ENCODE assay signal across 16 cellular contexts in genomic region chr16:67931712-67932461, GRCh38. TPM values are rescaled to one million over a fixed set of nuclear protein-coding genes. Genes with fewer than 3 reads are reported as not detected.
A peak's percentile ranks its signal among the peaks of the same experiment; 100 is the strongest.
DNase-seq lines count a peak whose midpoint lies in the region; ATAC-seq, FAIRE-seq and TF ChIP-seq lines count a peak whose summit lies in the region.
"Had no signal": no experiment of that assay in that cellular context is flagged by ENCODE, and none has a peak within 500 bp of the region (broad histone marks: within the 10 kb centered on the region; RNA-seq: fewer than 3 reads in every experiment).

Gene CTRL, minus strand, starts transcription at chr16:67931862. Its CDS starts 10 bp downstream, at chr16:67931852.

- no peak within 1 kb of the TSS for H3K4me2 ChIP-seq in astrocyte (ENCODE audit: low read length)

- H3K9me3 ChIP-seq in astrocyte (ENCODE audit: insufficient read depth, low read depth, low read length) = no peaks in the 10 kb centered on the region
- no peaks in the 10 kb centered on the region for H3K9me3 ChIP-seq in upper lobe of left lung
- H3K9me3 ChIP-seq: esophagus muscularis mucosa had no signal

- H3K27me3 ChIP-seq in astrocyte (ENCODE audit: insufficient read depth, low read length) = no peaks in the 10 kb centered on the region
- H3K27me3 ChIP-seq in kidney epithelial cell (ENCODE audit: control insufficient read depth, insufficient read depth, low read length) = no peaks in the 10 kb centered on the region
- H3K27me3 ChIP-seq in upper lobe of left lung = no peaks in the 10 kb centered on the region
- H3K27me3 ChIP-seq: esophagus muscularis mucosa had no signal

- WGBS in upper lobe of left lung, 2 donors = 90 to 96% methylated on average over 6 to 15 of the region's 15 CpGs

- H3K4me3 ChIP-seq in AG10803 (ENCODE audit: low read length) (no peak within 1 kb of the TSS), astrocyte (ENCODE audit: insufficient read depth, low read depth, low read length) (no peak within 1 kb of the TSS), kidney epithelial cell (ENCODE audit: low read depth, low read length) (no peak within 1 kb of the TSS), upper lobe of left lung (no peak within 1 kb of the TSS)
- H3K4me3 ChIP-seq: esophagus muscularis mucosa had no signal

- no peak for TF ChIP-seq EP300 in upper lobe of left lung (IDR thresholded peaks at IDR 0.05)

- in situ Hi-C loops in ACHN (cut with HindIII; ENCODE audit: low pct_ligation_motif_present, low pct_unique_long_range_greater_than_20kb, low sequenced_read_pairs) = no loop called here

- DNase-seq in AG10803 (ENCODE audit: low read depth) = no peak
- peak; percentile 63 for DNase-seq in ELF-1 (ENCODE audit: low read depth, low spot score)
- no peak for DNase-seq in astrocyte (ENCODE audit: low read depth)
- DNase-seq in kidney epithelial cell (ENCODE audit: low read depth) = no peak
- no peak for DNase-seq in ACHN
- no peak for DNase-seq in upper lobe of left lung
- no peak for DNase-seq in GM19239 (ENCODE audit: insufficient read length, low spot score)
- DNase-seq in KG1 (lab: John Stamatoyannopoulos, UW) = no peak
- DNase-seq: COR-L47; NCI-H187 treated with DMSO at 0.1 percent for 48 hours; NCI-H748 treated with DMSO at 0.1 percent for 48 hours; stimulated activated CD4-positive, alpha-beta T cell treated with anti-CD3 and anti-CD28 coated beads, Interleukin-4, amount 100 ng/mL, for 24 hours had no signal

- no peaks in the 10 kb centered on the region for H3K9me3 Mint-ChIP-seq in astrocyte (ENCODE audit: unreplicated experiment)
- H3K9me3 Mint-ChIP-seq: memory B cell had no signal

- peak within 1 kb of the TSS; percentile 8 for H3K4me3 Mint-ChIP-seq in astrocyte (ENCODE audit: unreplicated experiment)
- H3K4me3 Mint-ChIP-seq: memory B cell had no signal

- ATAC-seq in upper lobe of left lung (ENCODE audit: low FRiP score in 2 of 2) = no peak
- ATAC-seq: Right ventricle myocardium inferior had no signal

- FAIRE-seq in astrocyte (lab: Jason Lieb, UNC) (no peak), GM19239 (lab: Jason Lieb, UNC) (no peak)

- H3K4me1 ChIP-seq in astrocyte (ENCODE audit: insufficient read depth, low read length) (peaks cover 16% of the 10 kb centered on the region), upper lobe of left lung (peaks cover 8 to 30% (median 12%) of the 10 kb centered on the region in 4 donors)

- no peak within 1 kb of the TSS for H2AFZ ChIP-seq in astrocyte (ENCODE audit: low read depth, low read length)

- H3K36me3 ChIP-seq in astrocyte (ENCODE audit: insufficient read depth, low read length) = peaks cover 3% of the 10 kb centered on the region
- peaks cover 2% of the 10 kb centered on the region for H3K36me3 ChIP-seq in kidney epithelial cell (ENCODE audit: control insufficient read depth, insufficient read depth, low read length)
- H3K36me3 ChIP-seq in upper lobe of left lung = peaks cover 3 to 57% (median 50%) of the 10 kb centered on the region in 4 donors

- H3K27ac ChIP-seq in astrocyte (ENCODE audit: low read depth, low read length) (no peak within 1 kb of the TSS), upper lobe of left lung (peak within 1 kb of the TSS in 1 of 4 donors; percentile 2)
- H3K27ac ChIP-seq: esophagus muscularis mucosa, VCaP had no signal

- TF ChIP-seq POLR2A in upper lobe of left lung (IDR thresholded peaks at IDR 0.05) = no peak

- no peaks in the 10 kb centered on the region for H3K79me2 ChIP-seq in astrocyte (ENCODE audit: insufficient read depth, low read length)

- H3K9ac ChIP-seq in astrocyte (ENCODE audit: low read length) = no peak within 1 kb of the TSS

- peaks cover 19% of the 10 kb centered on the region for H3K36me3 Mint-ChIP-seq in astrocyte (ENCODE audit: low read depth, unreplicated experiment)

- H3K27me3 Mint-ChIP-seq in astrocyte (ENCODE audit: low read depth, unreplicated experiment) = no peaks in the 10 kb centered on the region
- H3K27me3 Mint-ChIP-seq: memory B cell had no signal

- peaks cover 30% of the 10 kb centered on the region for H4K20me1 ChIP-seq in astrocyte (ENCODE audit: insufficient read depth, low read length)

- TF ChIP-seq CTCF in AG10803 (conservative IDR thresholded peaks at IDR 0.05; ENCODE audit: low read length) = peak; percentile 28
- TF ChIP-seq CTCF in astrocyte (IDR thresholded peaks at IDR 0.05; ENCODE audit: insufficient read depth, low read depth, low read length) = peak; percentile 14
- TF ChIP-seq CTCF in kidney epithelial cell (IDR thresholded peaks at IDR 0.05; ENCODE audit: insufficient read depth, low read length, poor library complexity, severe bottlenecking) = peak; percentile 8
- no peak for TF ChIP-seq CTCF in upper lobe of left lung (IDR thresholded peaks at IDR 0.05)

- H3K27ac Mint-ChIP-seq in astrocyte (ENCODE audit: unreplicated experiment) = peak within 1 kb of the TSS; percentile 53
- H3K27ac Mint-ChIP-seq: memory B cell had no signal

- peaks cover 10% of the 10 kb centered on the region for H3K4me1 Mint-ChIP-seq in astrocyte (ENCODE audit: low read depth, unreplicated experiment)

RNA-seq across cellular contexts. Expression of gene CTRL, which starts in this region (rescaled TPM):
- 1.1 and 1.2 TPM in 2 replicates for total RNA-seq in astrocyte
- total RNA-seq in kidney epithelial cell = 5.5 TPM in 1 of 2 replicates, not detected in the other
- total RNA-seq in upper lobe of left lung = 1 to 10 TPM; 1.6 to 4.2 (median 2.4) TPM

Comparison
In these comparisons a context has a peak if more than half of its experiments do, and no peak if none do; other contexts are left out.
1. CTCF ChIP-seq: peak in AG10803 (single experiment), astrocyte (single experiment) and kidney epithelial cell (single experiment); none in upper lobe of left lung (0 of 6).